Comparison of ENCODE assay signal across 28 cellular contexts in genomic region chr20:24472426-24472825, GRCh38. TPM values are rescaled to one million over a fixed set of nuclear protein-coding genes. Genes with fewer than 3 reads are reported as not detected.
DNase-seq lines count a peak whose midpoint lies in the region; ATAC-seq, FAIRE-seq and TF ChIP-seq lines count a peak whose summit lies in the region.
"Had no signal": no experiment of that assay in that cellular context is flagged by ENCODE, and none has a peak within 500 bp of the region (broad histone marks: within the 10 kb centered on the region; RNA-seq: fewer than 3 reads in every experiment).

No MANE protein-coding gene starts in this region.

- peaks cover 49% of the 10 kb centered on the region for H3K79me2 ChIP-seq in astrocyte (ENCODE audit: insufficient read depth, low read length)

- H3K4me1 ChIP-seq in astrocyte (ENCODE audit: insufficient read depth, low read length) (peaks cover 13% of the 10 kb centered on the region), right lobe of liver (peaks cover 0 to 12% (median 0%) of the 10 kb centered on the region in 4 donors)
- H3K4me1 ChIP-seq: Caco-2, HAP-1, SJSA1 had no signal

- H3K27me3 ChIP-seq in astrocyte (ENCODE audit: insufficient read depth, low read length) (peaks cover 8% of the 10 kb centered on the region), right lobe of liver (peaks cover 3 to 23% of the 10 kb centered on the region in 2 donors)

- H3K4me3 ChIP-seq in LNCaP clone FGC (ENCODE audit: low read depth, low read length) (no peak overlapping the region), astrocyte (ENCODE audit: insufficient read depth, low read depth, low read length) (no peak overlapping the region), right lobe of liver (no peak overlapping the region)
- H3K4me3 ChIP-seq: HAP-1, PC-9, SJSA1 had no signal

- no peak for TF ChIP-seq POLR2A in right lobe of liver (IDR thresholded peaks at IDR 0.05)

- H3K4me2 ChIP-seq in astrocyte (ENCODE audit: low read length) = no peak overlapping the region
- H3K4me2 ChIP-seq: PC-9 had no signal

- H3K27ac Mint-ChIP-seq in astrocyte (ENCODE audit: unreplicated experiment) (no peak overlapping the region), neural crest cell (ENCODE audit: unreplicated experiment) (no peak overlapping the region)
- H3K27ac Mint-ChIP-seq: B cell; CD8-positive, alpha-beta T cell; IgD-negative memory B cell had no signal

- H3K4me1 Mint-ChIP-seq in astrocyte (ENCODE audit: low read depth, unreplicated experiment) = peaks cover 26% of the 10 kb centered on the region
- peaks cover 18% of the 10 kb centered on the region for H3K4me1 Mint-ChIP-seq in neural crest cell

- peak overlapping the region; percentile 94 for H3K4me3 Mint-ChIP-seq in astrocyte (ENCODE audit: unreplicated experiment)
- peak overlapping the region; percentile 74 for H3K4me3 Mint-ChIP-seq in neural crest cell
- H3K4me3 Mint-ChIP-seq: B cell; CD8-positive, alpha-beta T cell; IgD-negative memory B cell had no signal

- POLR2A ChIA-PET in HEK293T (lab: Yijun Ruan, JAX) = no interaction called here

- peaks cover 20% of the 10 kb centered on the region for H4K20me1 ChIP-seq in astrocyte (ENCODE audit: insufficient read depth, low read length)

- H3K27ac ChIP-seq in astrocyte (ENCODE audit: low read depth, low read length) (no peak overlapping the region), right lobe of liver (no peak overlapping the region)
- H3K27ac ChIP-seq: C4-2B, HL-60, PC-9, SJSA1 had no signal

- H3K36me3 Mint-ChIP-seq in astrocyte (ENCODE audit: low read depth, unreplicated experiment) (no peaks in the 10 kb centered on the region), neural crest cell (ENCODE audit: low read depth) (no peaks in the 10 kb centered on the region)
- H3K36me3 Mint-ChIP-seq: CD8-positive, alpha-beta T cell; IgD-negative memory B cell had no signal

- no peak for FAIRE-seq in astrocyte (lab: Jason Lieb, UNC)
- FAIRE-seq: GM12891 had no signal

- 46% methylated on average over 3 of the region's 3 CpGs for WGBS in right lobe of liver (ENCODE audit: insufficient coverage, low coverage, low lambda C conversion rate, missing lambda C conversion rate)

- no peak overlapping the region for H3K9ac ChIP-seq in astrocyte (ENCODE audit: low read length)

- H3K9me3 Mint-ChIP-seq in astrocyte (ENCODE audit: unreplicated experiment) = no peaks in the 10 kb centered on the region
- no peaks in the 10 kb centered on the region for H3K9me3 Mint-ChIP-seq in neural crest cell
- H3K9me3 Mint-ChIP-seq: CD8-positive, alpha-beta T cell had no signal

- DNase-seq in LNCaP clone FGC (ENCODE audit: low read depth) (no peak), astrocyte (ENCODE audit: low read depth) (no peak), neural crest cell (ENCODE audit: low read depth, low spot score) (no peak), GF-D8 (lab: John Stamatoyannopoulos, UW) (no peak), HEK293T (ENCODE audit: extremely low spot score) (no peak), right lobe of liver (no peak)
- no peak for DNase-seq in stimulated activated CD4-positive, alpha-beta T cell treated with anti-CD3 and anti-CD28 coated beads, Interleukin-1b, Interleukin-23, amount 100 ng/mL, for 48 hours
- DNase-seq: Caco-2; CD8-positive, alpha-beta T cell; GDM1; GOT3; Karpas-422; MV-4-11; NCI-H1105; NCI-H1436 treated with DMSO at 0.1 percent for 48 hours; NCI-H187 treated with DMSO at 0.1 percent for 48 hours; NCI-H524; NCI-H774; PC-9; Right ventricle myocardium superior had no signal

- H3K27me3 Mint-ChIP-seq in astrocyte (ENCODE audit: low read depth, unreplicated experiment) (peaks cover 11% of the 10 kb centered on the region), neural crest cell (ENCODE audit: low read depth) (peaks cover 83% of the 10 kb centered on the region)

- intact Hi-C loops in right lobe of liver (cut with DNase I) = no loop called here

- no peak overlapping the region for H2AFZ ChIP-seq in astrocyte (ENCODE audit: low read depth, low read length)
- H2AFZ ChIP-seq: PC-9 had no signal

- CTCF ChIA-PET in HEK293T (lab: Yijun Ruan, JAX) = no interaction called here

- no peak for ATAC-seq in right lobe of liver
- ATAC-seq: CD8-positive, alpha-beta T cell had no signal

- H3K9me3 ChIP-seq in astrocyte (ENCODE audit: insufficient read depth, low read depth, low read length) (no peaks in the 10 kb centered on the region), right lobe of liver (no peaks in the 10 kb centered on the region)
- H3K9me3 ChIP-seq: Caco-2, HAP-1, SJSA1 had no signal

- H3K36me3 ChIP-seq in astrocyte (ENCODE audit: insufficient read depth, low read length) (no peaks in the 10 kb centered on the region), right lobe of liver (no peaks in the 10 kb centered on the region)
- H3K36me3 ChIP-seq: HAP-1, SJSA1 had no signal

- TF ChIP-seq CTCF in LNCaP clone FGC (IDR thresholded peaks at IDR 0.05; ENCODE audit: control insufficient read depth, extremely low read depth, insufficient read depth) (peak; percentile 1; the same call in 1 of the 2 replicates), astrocyte (IDR thresholded peaks at IDR 0.05; ENCODE audit: insufficient read depth, low read depth, low read length) (no peak), neural crest cell (conservative IDR thresholded peaks at IDR 0.05) (no peak), right lobe of liver (IDR thresholded peaks at IDR 0.05) (no peak)

TF ChIP-seq in HEK293T, 16 proteins besides CTCF, POLR2A, EP300 and RAD21:
- no peak for TF ChIP-seq FOXK2 (IDR thresholded peaks at IDR 0.05)

RNA-seq across cellular contexts. Expression of gene SYNDIG1, which starts 3.0 kb away (rescaled TPM):
- total RNA-seq in astrocyte = 5.7 and 8.7 TPM in 2 replicates
- total RNA-seq in neural crest cell = 0.49 and 0.75 TPM in 2 replicates
- not detected for total RNA-seq in right lobe of liver
- total RNA-seq: B cell; Caco-2; CD8-positive, alpha-beta T cell; M059J; SJSA1 had no signal
